Comparison of ENCODE assay signal across 16 cellular contexts in genomic region chr16:53949716-53950410, GRCh38.
DNase-seq lines count a peak whose midpoint lies in the region; ATAC-seq, FAIRE-seq and TF ChIP-seq lines count a peak whose summit lies in the region.
"Had no signal": no experiment of that assay in that cellular context is flagged by ENCODE, and none has a peak within 500 bp of the region (broad histone marks: within the 10 kb centered on the region; RNA-seq: fewer than 3 reads in every experiment).

No MANE protein-coding gene starts in this region.

- TF ChIP-seq CTCF in DND-41 (IDR thresholded peaks at IDR 0.05; ENCODE audit: borderline replicate concordance, extremely low read depth, low read length, poor library complexity, severe bottlenecking), result no peak
- TF ChIP-seq CTCF in GM12878 (IDR thresholded peaks at IDR 0.05 in 2 of 3, conservative IDR thresholded peaks at IDR 0.05 in 1 of 3; ENCODE audit: control insufficient read depth in 2 of 3, extremely low read depth in 1 of 3, insufficient read depth in 1 of 3, low read depth in 3 of 3, low read length in 3 of 3), result no peak
- no peak for TF ChIP-seq CTCF in H9 (conservative IDR thresholded peaks at IDR 0.05)
- TF ChIP-seq CTCF in heart right ventricle (IDR thresholded peaks at IDR 0.05), result no peak

- H3K36me3 ChIP-seq in DND-41 (ENCODE audit: insufficient read depth, low read length) (no peaks in the 10 kb centered on the region), GM12878 (ENCODE audit: control insufficient read depth in 2 of 2, insufficient read depth in 2 of 2, low read length in 1 of 2) (no peaks in the 10 kb centered on the region), heart right ventricle (no peaks in the 10 kb centered on the region)

- H3K14ac ChIP-seq in H9 (ENCODE audit: insufficient read depth, low read length), result no peak overlapping the region

- H4K20me1 ChIP-seq in DND-41 (ENCODE audit: insufficient read depth, low read length) (no peaks in the 10 kb centered on the region), GM12878 (ENCODE audit: control insufficient read depth, insufficient read depth) (no peaks in the 10 kb centered on the region), H9 (ENCODE audit: control insufficient read depth, insufficient read depth, insufficient read length) (no peaks in the 10 kb centered on the region)

- no peak overlapping the region for H3T11ph ChIP-seq in H9 (ENCODE audit: low read length)

- H2BK120ac ChIP-seq in H9 (ENCODE audit: low read depth, low read length, poor library complexity, severe bottlenecking), result no peak overlapping the region

- H3K9me3 ChIP-seq in DND-41 (ENCODE audit: insufficient read depth, low read length, severe bottlenecking), result no peaks in the 10 kb centered on the region
- H3K9me3 ChIP-seq in GM12878 (replicated peaks; ENCODE audit: control insufficient read depth, insufficient read depth, low read length), result no peaks in the 10 kb centered on the region
- H3K9me3 ChIP-seq in H9 (ENCODE audit: control insufficient read depth, low read depth, low read length), result no peaks in the 10 kb centered on the region
- no peaks in the 10 kb centered on the region for H3K9me3 ChIP-seq in heart right ventricle
- H3K9me3 ChIP-seq in right cardiac atrium (ENCODE audit: control insufficient read depth, low read length), result no peaks in the 10 kb centered on the region
- H3K9me3 ChIP-seq: SK-N-SH had no signal

- H3K27me3 ChIP-seq in DND-41 (ENCODE audit: insufficient read depth, low read length, poor library complexity), result no peaks in the 10 kb centered on the region
- no peaks in the 10 kb centered on the region for H3K27me3 ChIP-seq in GM12878 (replicated peaks in 1 of 2; ENCODE audit: control insufficient read depth in 2 of 2, insufficient read depth in 2 of 2, low read length in 1 of 2)
- no peaks in the 10 kb centered on the region for H3K27me3 ChIP-seq in H9 (ENCODE audit: insufficient read depth, low read length)
- no peaks in the 10 kb centered on the region for H3K27me3 ChIP-seq in heart right ventricle
- no peaks in the 10 kb centered on the region for H3K27me3 ChIP-seq in right cardiac atrium (ENCODE audit: control insufficient read depth, insufficient read depth)

- no peak overlapping the region for H3K4me3 Mint-ChIP-seq in H9

- H2BK12ac ChIP-seq in H9 (ENCODE audit: insufficient read length, low read depth, low read length), result no peak overlapping the region

- no peak overlapping the region for H3K4ac ChIP-seq in H9 (ENCODE audit: low read depth, low read length)

- in situ Hi-C loops in GM12878 (cut with MboI), result no loop called here

- H4K8ac ChIP-seq in H9 (replicated peaks; ENCODE audit: insufficient read length, low read depth, low read length), result no peak overlapping the region

- SMC1A ChIA-PET in GM12878 (lab: Charles Lee; ENCODE audit: uncharacterized antibody, unreplicated experiment), result interaction anchor here (0.6 to 1.5 kb wide), 6 partner anchors 9 to 1308 kb away, joined by 3 to 5 read pairs (median 3); no protein-coding TSS in a partner anchor

- TF ChIP-seq EP300 in GM12878 (IDR thresholded peaks at IDR 0.05; ENCODE audit: borderline replicate concordance in 1 of 2, control insufficient read depth in 1 of 2, low read depth in 2 of 2, low read length in 2 of 2), result no peak

- no peak overlapping the region for H2BK15ac ChIP-seq in H9 (ENCODE audit: low read depth, low read length)

- no peak overlapping the region for H3K18ac ChIP-seq in H9 (ENCODE audit: insufficient read length, low read depth, low read length)

- H3K27ac ChIP-seq in DND-41 (ENCODE audit: low read length), result peak overlapping the region; percentile 92
- peak overlapping the region; percentile 46; the same call in 1 of the 2 replicates for H3K27ac ChIP-seq in GM12878 (ENCODE audit: control insufficient read depth, insufficient read depth)
- no peak overlapping the region for H3K27ac ChIP-seq in H9 (ENCODE audit: insufficient read length, low read depth, low read length)
- H3K27ac ChIP-seq in heart right ventricle, result no peak overlapping the region
- H3K27ac ChIP-seq in right cardiac atrium (ENCODE audit: low read length), result no peak overlapping the region
- H3K27ac ChIP-seq: C4-2B had no signal

- no peaks in the 10 kb centered on the region for H3K23me2 ChIP-seq in H9 (ENCODE audit: insufficient read length, low read depth, low read length, poor library complexity, severe bottlenecking)

- H3K27ac Mint-ChIP-seq in H9, result no peak overlapping the region

- no peak for DNase-seq in DND-41
- no peak for DNase-seq in GM12878 (ENCODE audit: low read depth, low spot score)
- no peak for DNase-seq in H9
- no peak for DNase-seq in heart right ventricle
- no peak for DNase-seq in right cardiac atrium
- DNase-seq in activated T-cell treated with anti-CD3 and anti-CD28 coated beads, Interleukin-2, amount 50 U/mL, for 48 hours, result no peak
- DNase-seq: activated CD4-positive, alpha-beta T cell treated with anti-CD3 and anti-CD28 coated beads for 48 hours; activated naive CD4-positive, alpha-beta T cell; central memory CD4-positive, alpha-beta T cell; NCI-H2227 treated with DMSO at 0.1 percent for 48 hours; SK-N-SH had no signal

- no peaks in the 10 kb centered on the region for H3K9me3 Mint-ChIP-seq in H9

- no peak overlapping the region for H2BK20ac ChIP-seq in H9 (ENCODE audit: low read depth, low read length, poor library complexity, severe bottlenecking)

- H2AFZ ChIP-seq in DND-41 (ENCODE audit: low read depth, low read length), result peak overlapping the region; percentile 22; the same call in 1 of the 2 replicates
- no peak overlapping the region; the same call in 1 of the 2 replicates for H2AFZ ChIP-seq in GM12878 (ENCODE audit: control insufficient read depth, low read depth, low read length)
- no peak overlapping the region for H2AFZ ChIP-seq in H9 (ENCODE audit: low read length)

- H4K91ac ChIP-seq in H9 (ENCODE audit: insufficient read length, low read depth, low read length), result no peak overlapping the region

- no peak overlapping the region for H3K56ac ChIP-seq in H9 (ENCODE audit: insufficient read length, low read depth, low read length)

- H2BK5ac ChIP-seq in H9 (ENCODE audit: insufficient read length, low read length), result no peak overlapping the region

- H3K79me2 ChIP-seq in DND-41 (ENCODE audit: insufficient read depth, low read length) (peaks cover 32% of the 10 kb centered on the region), GM12878 (ENCODE audit: control insufficient read depth, insufficient read depth, low read length) (no peaks in the 10 kb centered on the region), H9 (ENCODE audit: insufficient read depth, low read length) (no peaks in the 10 kb centered on the region; the same call in 1 of the 2 replicates)

- no peaks in the 10 kb centered on the region for H3K36me3 Mint-ChIP-seq in H9 (ENCODE audit: insufficient read depth in 1 of 3, low read depth in 3 of 3)

- no peak for ATAC-seq in DND-41 (ENCODE audit: insufficient read depth, low read depth)
- peak; percentile 53 for ATAC-seq in GM19043 (IDR thresholded peaks at IDR 0.05; ENCODE audit: low read depth, unreplicated experiment)
- ATAC-seq in HG03354 (IDR thresholded peaks at IDR 0.05; ENCODE audit: poor library complexity, severe bottlenecking, unreplicated experiment), result peak; percentile 75
- ATAC-seq in GM12878, result peak; percentile 78
- no peak for ATAC-seq in heart right ventricle
- no peak for ATAC-seq in right cardiac atrium
- ATAC-seq: HCT116 had no signal

- CTCF ChIA-PET in GM12878 (lab: Yijun Ruan, JAX), result interaction anchor here (0.6 to 2.0 kb wide), 5 partner anchors 11 to 1624 kb away, joined by 3 to 7 read pairs (median 4); no protein-coding TSS in a partner anchor

- H3K4me3 ChIP-seq in DND-41 (ENCODE audit: low read depth in 1 of 2, low read length in 2 of 2) (peak overlapping the region in 1 of 2 experiments; percentile 10; a peak in 1 of 4 replicates), GM12878 (0 out of 2 replicates have a peak overlapping the region, but pooled peaks have one; percentile 16), heart right ventricle (no peak overlapping the region), right cardiac atrium (ENCODE audit: low read length) (no peak overlapping the region)

- POLR2A ChIA-PET in GM12878 (lab: Charles Lee), result no interaction called here

- no peak overlapping the region for H2AK5ac ChIP-seq in H9 (ENCODE audit: insufficient read length, low read length)

- H3K79me1 ChIP-seq in H9 (ENCODE audit: insufficient read depth, low read depth, low read length, poor library complexity, severe bottlenecking), result no peaks in the 10 kb centered on the region

- BruUV-seq in GM12878 (replicated peaks; lab: Mats Ljungman, UMichigan), result no TSS peak

- intact Hi-C loops in GM12878 (cut with micrococcal nuclease; ENCODE audit: unreplicated experiment), result loop anchor here (5.0 kb wide), 2 partner anchors 327 to 1307 kb away; no protein-coding TSS in a partner anchor
- intact Hi-C loops in heart right ventricle (cut with DNase I), result loop anchor here in 5 of 10 donors (5.0 to 10.0 kb wide), 5 partner anchors 242 to 1427 kb away; partner anchors contain the start of gene IRX3 (in 2 of the 5)
- intact Hi-C loops in right cardiac atrium (cut with DNase I), result no loop called here

- H3K9ac ChIP-seq in DND-41 (ENCODE audit: low read depth, low read length) (peak overlapping the region; percentile 41), GM12878 (ENCODE audit: control insufficient read depth, insufficient read depth, low read length) (no peak overlapping the region), H9 (ENCODE audit: extremely low read depth, insufficient read length, low read length) (no peak overlapping the region)
- H3K9ac ChIP-seq: SK-N-SH had no signal

- 0 out of 4 replicates have a peak, but pooled peaks cover 0 to 3% of the 10 kb centered on the region in 2 experiments for H3K4me1 Mint-ChIP-seq in H9

- H3K4me2 ChIP-seq in DND-41 (ENCODE audit: insufficient read depth, low read length), result peak overlapping the region; percentile 50
- peak overlapping the region; percentile 21; the same call in 1 of the 2 replicates for H3K4me2 ChIP-seq in GM12878 (ENCODE audit: control insufficient read depth, insufficient read depth)
- no peak overlapping the region for H3K4me2 ChIP-seq in H9 (ENCODE audit: insufficient read depth, insufficient read length, low read length)
- H3K4me2 ChIP-seq: SK-N-SH had no signal

- H4K5ac ChIP-seq in H9 (ENCODE audit: insufficient read length, low read depth, low read length), result no peak overlapping the region

- no peak for TF ChIP-seq RAD21 in GM12878 (IDR thresholded peaks at IDR 0.05; ENCODE audit: insufficient read depth, low read depth, low read length)

- RAD21 ChIA-PET in GM12878 (lab: Charles Lee; ENCODE audit: unreplicated experiment), result interaction anchor here (0.8 to 1.2 kb wide), 3 partner anchors 173 to 1510 kb away, joined by 3 to 4 read pairs (median 3); no protein-coding TSS in a partner anchor

- no peak for FAIRE-seq in GM12878 (lab: Jason Lieb, UNC)
- FAIRE-seq: frontal cortex had no signal

- H3K4me1 ChIP-seq in DND-41 (ENCODE audit: insufficient read depth, low read length) (peaks cover 99% of the 10 kb centered on the region), GM12878 (ENCODE audit: control insufficient read depth, insufficient read depth, low read length) (peaks cover 12% of the 10 kb centered on the region), H9 (ENCODE audit: insufficient read depth, low read length) (no peaks in the 10 kb centered on the region), heart right ventricle (peaks cover 0 to 30% (median 12%) of the 10 kb centered on the region in 9 donors), right cardiac atrium (ENCODE audit: control insufficient read depth, insufficient read depth, low read length) (peaks cover 2% of the 10 kb centered on the region)

- 17% methylated on average over 6 of the region's 6 CpGs for WGBS in GM12878 (ENCODE audit: insufficient coverage, insufficient replicate concordance, low lambda C conversion rate, missing lambda C conversion rate)
- no CpG with 5 or more reads among the region's 6 CpGs for WGBS in H9 (ENCODE audit: extremely low coverage, insufficient read length, low lambda C conversion rate)
- WGBS in heart right ventricle, 2 donors, result 81 to 85% methylated on average over 6 of the region's 6 CpGs
- 75% methylated on average over 6 of the region's 6 CpGs for WGBS in right cardiac atrium

- TF ChIP-seq POLR2A in GM12878 (IDR thresholded peaks at IDR 0.05; ENCODE audit: low read depth, low read length), result no peak

- H3K27me3 Mint-ChIP-seq in H9 (ENCODE audit: low read depth), result no peaks in the 10 kb centered on the region

- H3K23ac ChIP-seq in H9 (ENCODE audit: insufficient read length, low read depth, low read length), result no peak overlapping the region

Comparison
In these comparisons a context has a peak if more than half of its experiments do, and no peak if none do; other contexts are left out.
1. ATAC-seq: peak in GM19043 (single experiment), HG03354 (single experiment) and GM12878 (single experiment); none in DND-41 (single experiment), heart right ventricle (0 of 8) and right cardiac atrium (0 of 2).
2. H3K27ac ChIP-seq: peak in DND-41 (single experiment) and GM12878 (single experiment); none in H9 (single experiment), heart right ventricle (0 of 10) and right cardiac atrium (single experiment).